In the genomic region with DNA sequence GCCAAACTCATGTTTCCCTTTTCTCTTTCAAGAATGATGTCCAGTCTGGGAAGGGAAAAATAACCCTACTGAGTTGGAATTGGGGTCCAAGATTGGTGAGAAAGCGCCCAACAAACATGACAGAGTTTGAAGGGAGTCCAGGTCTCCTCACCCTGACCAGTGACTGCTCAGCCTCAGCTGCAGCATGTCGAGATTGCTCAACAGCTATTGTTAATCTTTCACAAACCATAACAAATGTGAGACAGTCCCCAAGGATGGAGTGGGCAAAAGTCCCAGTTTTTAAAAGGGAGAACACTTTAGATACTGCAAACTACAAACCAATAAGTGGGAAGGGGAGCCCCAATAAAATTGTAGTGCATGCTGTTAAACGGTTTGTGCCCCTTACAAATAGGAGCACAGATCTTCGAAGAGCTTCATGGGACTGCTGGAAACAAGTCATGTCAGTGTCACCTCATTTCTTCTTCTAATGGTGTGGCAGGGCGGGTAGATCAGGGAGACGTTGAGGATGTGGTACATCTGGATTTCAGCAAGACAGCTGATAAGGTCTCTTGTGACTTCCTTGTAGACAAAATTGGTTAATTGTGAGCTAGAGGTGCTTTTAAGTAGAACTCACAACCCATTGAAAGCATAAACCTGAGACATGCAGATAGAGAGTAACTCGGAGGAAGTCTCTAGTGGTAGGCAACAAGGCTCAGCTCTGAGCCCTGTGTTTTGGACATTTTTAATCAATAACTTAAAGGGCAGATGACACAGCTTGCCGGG, we compare ENCODE assay signal across 10 cellular contexts.
DNase-seq lines count a peak whose midpoint lies in the region; ATAC-seq and TF ChIP-seq lines count a peak whose summit lies in the region.
"Had no signal": no experiment of that assay in that cellular context is flagged by ENCODE, and none has a peak within 500 bp of the region (broad histone marks: within the 10 kb centered on the region; RNA-seq: fewer than 3 reads in every experiment).

No MANE protein-coding gene starts in this region.

- no peaks in the 10 kb centered on the region for H3K36me3 ChIP-seq in osteoblast (ENCODE audit: insufficient read depth, low read length)

- H3K79me2 ChIP-seq in osteoblast (ENCODE audit: insufficient read depth, low read length) = no peaks in the 10 kb centered on the region
- H3K79me2 ChIP-seq: parathyroid adenoma had no signal

- peak overlapping the region; percentile 58 for H3K4me2 ChIP-seq in osteoblast (ENCODE audit: insufficient read depth, low read length)

- H3K27ac ChIP-seq in osteoblast (ENCODE audit: low read depth, low read length) = no peak overlapping the region
- H3K27ac ChIP-seq: parathyroid adenoma had no signal

- H3K4me3 ChIP-seq in osteoblast (ENCODE audit: insufficient read depth, low read length) = no peak overlapping the region

- no peak overlapping the region for H2AFZ ChIP-seq in osteoblast (ENCODE audit: low read length)
- H2AFZ ChIP-seq: parathyroid adenoma had no signal

- H3K4me1 ChIP-seq in osteoblast (ENCODE audit: insufficient read depth, low read length) = peaks cover 28% of the 10 kb centered on the region
- H3K4me1 ChIP-seq: parathyroid adenoma had no signal

- DNase-seq in GF-D8 (lab: John Stamatoyannopoulos, UW) = peak; percentile 80
- peak; percentile 32 for DNase-seq in SKM-1 treated with dmso at 0.1 percent for 144 hours (lab: John Stamatoyannopoulos, UW; ENCODE audit: unreplicated experiment)
- peak; percentile 80 for DNase-seq in fibroblast of gingiva (ENCODE audit: low read depth)
- peak; percentile 81 for DNase-seq in osteoblast (ENCODE audit: insufficient read length, low spot score, missing footprints)
- DNase-seq in SW480 (ENCODE audit: low spot score) = no peak
- no peak for DNase-seq in iPS-NIHi7 (ENCODE audit: extremely low spot score)
- no peak for DNase-seq in GDM1 (lab: John Stamatoyannopoulos, UW)
- DNase-seq: NCI-H1930 had no signal

- TF ChIP-seq CTCF in osteoblast (IDR thresholded peaks at IDR 0.05; ENCODE audit: extremely low read depth, low read depth, low read length) = no peak

- H3K27me3 ChIP-seq in osteoblast (ENCODE audit: insufficient read depth, low read length) = no peaks in the 10 kb centered on the region

- H4K20me1 ChIP-seq in osteoblast (ENCODE audit: insufficient read depth, low read length) = peaks cover 3% of the 10 kb centered on the region

- H3K9me3 ChIP-seq in osteoblast (ENCODE audit: low read depth, low read length) = no peaks in the 10 kb centered on the region

- no peak for ATAC-seq in GM21367 (IDR thresholded peaks at IDR 0.05; ENCODE audit: unreplicated experiment)

Comparison
In these comparisons a context has a peak if more than half of its experiments do, and no peak if none do; other contexts are left out.
1. DNase-seq: peak in GF-D8 (single experiment), SKM-1 treated with dmso at 0.1 percent for 144 hours (single experiment), fibroblast of gingiva (single experiment) and osteoblast (single experiment); none in SW480 (single experiment), iPS-NIHi7 (single experiment) and GDM1 (single experiment).